In the genomic region with DNA sequence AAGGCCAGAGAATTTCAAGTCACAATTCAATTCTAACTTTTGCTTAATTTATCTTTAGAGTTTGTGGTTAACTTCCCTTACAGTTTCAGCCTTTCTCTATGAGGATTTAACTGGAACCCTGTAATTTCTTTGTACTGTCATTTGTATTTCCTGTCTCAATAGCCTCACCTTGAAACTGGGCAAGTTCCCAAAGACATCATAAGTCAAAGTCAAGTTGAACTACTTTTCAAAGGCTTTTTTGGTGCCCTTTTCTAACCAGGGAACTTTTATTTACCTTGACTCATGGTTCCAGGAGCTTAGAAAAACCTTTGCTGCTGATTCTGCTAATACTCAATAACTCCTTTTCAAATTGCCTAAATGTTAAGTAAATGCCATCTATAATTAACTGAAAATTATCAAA, we compare ENCODE assay signal across 1 cellular context.
TF ChIP-seq lines count a peak whose summit lies in the region.

No MANE protein-coding gene starts in this region.

TF ChIP-seq in HepG2, 621 proteins besides CTCF, POLR2A, EP300 and RAD21 (continued from another document and continues in another):
- peak; percentile 88 for TF ChIP-seq FOSL2 (CRISPR knock-in tag; IDR thresholded peaks at IDR 0.05)
- TF ChIP-seq ZNF724P (CRISPR knock-in tag; IDR thresholded peaks at IDR 0.05; ENCODE audit: borderline replicate concordance) = no peak
- TF ChIP-seq ZFYVE20 (CRISPR knock-in tag; IDR thresholded peaks at IDR 0.05; ENCODE audit: borderline replicate concordance, low read depth) = no peak
- TF ChIP-seq FOXK2 (IDR thresholded peaks at IDR 0.05) = no peak
- TF ChIP-seq, protein P1, sequence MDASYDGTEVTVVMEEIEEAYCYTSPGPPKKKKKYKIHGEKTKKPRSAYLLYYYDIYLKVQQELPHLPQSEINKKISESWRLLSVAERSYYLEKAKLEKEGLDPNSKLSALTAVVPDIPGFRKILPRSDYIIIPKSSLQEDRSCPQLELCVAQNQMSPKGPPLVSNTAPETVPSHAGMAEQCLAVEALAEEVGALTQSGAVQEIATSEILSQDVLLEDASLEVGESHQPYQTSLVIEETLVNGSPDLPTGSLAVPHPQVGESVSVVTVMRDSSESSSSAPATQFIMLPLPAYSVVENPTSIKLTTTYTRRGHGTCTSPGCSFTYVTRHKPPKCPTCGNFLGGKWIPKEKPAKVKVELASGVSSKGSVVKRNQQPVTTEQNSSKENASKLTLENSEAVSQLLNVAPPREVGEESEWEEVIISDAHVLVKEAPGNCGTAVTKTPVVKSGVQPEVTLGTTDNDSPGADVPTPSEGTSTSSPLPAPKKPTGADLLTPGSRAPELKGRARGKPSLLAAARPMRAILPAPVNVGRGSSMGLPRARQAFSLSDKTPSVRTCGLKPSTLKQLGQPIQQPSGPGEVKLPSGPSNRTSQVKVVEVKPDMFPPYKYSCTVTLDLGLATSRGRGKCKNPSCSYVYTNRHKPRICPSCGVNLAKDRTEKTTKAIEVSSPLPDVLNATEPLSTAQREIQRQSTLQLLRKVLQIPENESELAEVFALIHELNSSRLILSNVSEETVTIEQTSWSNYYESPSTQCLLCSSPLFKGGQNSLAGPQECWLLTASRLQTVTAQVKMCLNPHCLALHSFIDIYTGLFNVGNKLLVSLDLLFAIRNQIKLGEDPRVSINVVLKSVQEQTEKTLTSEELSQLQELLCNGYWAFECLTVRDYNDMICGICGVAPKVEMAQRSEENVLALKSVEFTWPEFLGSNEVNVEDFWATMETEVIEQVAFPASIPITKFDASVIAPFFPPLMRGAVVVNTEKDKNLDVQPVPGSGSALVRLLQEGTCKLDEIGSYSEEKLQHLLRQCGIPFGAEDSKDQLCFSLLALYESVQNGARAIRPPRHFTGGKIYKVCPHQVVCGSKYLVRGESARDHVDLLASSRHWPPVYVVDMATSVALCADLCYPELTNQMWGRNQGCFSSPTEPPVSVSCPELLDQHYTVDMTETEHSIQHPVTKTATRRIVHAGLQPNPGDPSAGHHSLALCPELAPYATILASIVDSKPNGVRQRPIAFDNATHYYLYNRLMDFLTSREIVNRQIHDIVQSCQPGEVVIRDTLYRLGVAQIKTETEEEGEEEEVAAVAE (CRISPR knock-in tag; IDR thresholded peaks at IDR 0.05; ENCODE audit: borderline replicate concordance) = no peak
- no peak for TF ChIP-seq ZBTB40 (IDR thresholded peaks at IDR 0.05)
- TF ChIP-seq ZBTB40 (CRISPR knock-in tag; IDR thresholded peaks at IDR 0.05) = no peak
- no peak for TF ChIP-seq EHMT2 (IDR thresholded peaks at IDR 0.05; ENCODE audit: borderline replicate concordance, low read depth, low read length)
- peak; percentile 28 for TF ChIP-seq PHF5A (CRISPR knock-in tag; IDR thresholded peaks at IDR 0.05; ENCODE audit: low read depth, unreplicated experiment)
- peak; percentile 88 for TF ChIP-seq SOX5 (CRISPR knock-in tag; IDR thresholded peaks at IDR 0.05; ENCODE audit: borderline replicate concordance)
- TF ChIP-seq ZNF446 (CRISPR knock-in tag; IDR thresholded peaks at IDR 0.05) = no peak
- TF ChIP-seq, protein P2, sequence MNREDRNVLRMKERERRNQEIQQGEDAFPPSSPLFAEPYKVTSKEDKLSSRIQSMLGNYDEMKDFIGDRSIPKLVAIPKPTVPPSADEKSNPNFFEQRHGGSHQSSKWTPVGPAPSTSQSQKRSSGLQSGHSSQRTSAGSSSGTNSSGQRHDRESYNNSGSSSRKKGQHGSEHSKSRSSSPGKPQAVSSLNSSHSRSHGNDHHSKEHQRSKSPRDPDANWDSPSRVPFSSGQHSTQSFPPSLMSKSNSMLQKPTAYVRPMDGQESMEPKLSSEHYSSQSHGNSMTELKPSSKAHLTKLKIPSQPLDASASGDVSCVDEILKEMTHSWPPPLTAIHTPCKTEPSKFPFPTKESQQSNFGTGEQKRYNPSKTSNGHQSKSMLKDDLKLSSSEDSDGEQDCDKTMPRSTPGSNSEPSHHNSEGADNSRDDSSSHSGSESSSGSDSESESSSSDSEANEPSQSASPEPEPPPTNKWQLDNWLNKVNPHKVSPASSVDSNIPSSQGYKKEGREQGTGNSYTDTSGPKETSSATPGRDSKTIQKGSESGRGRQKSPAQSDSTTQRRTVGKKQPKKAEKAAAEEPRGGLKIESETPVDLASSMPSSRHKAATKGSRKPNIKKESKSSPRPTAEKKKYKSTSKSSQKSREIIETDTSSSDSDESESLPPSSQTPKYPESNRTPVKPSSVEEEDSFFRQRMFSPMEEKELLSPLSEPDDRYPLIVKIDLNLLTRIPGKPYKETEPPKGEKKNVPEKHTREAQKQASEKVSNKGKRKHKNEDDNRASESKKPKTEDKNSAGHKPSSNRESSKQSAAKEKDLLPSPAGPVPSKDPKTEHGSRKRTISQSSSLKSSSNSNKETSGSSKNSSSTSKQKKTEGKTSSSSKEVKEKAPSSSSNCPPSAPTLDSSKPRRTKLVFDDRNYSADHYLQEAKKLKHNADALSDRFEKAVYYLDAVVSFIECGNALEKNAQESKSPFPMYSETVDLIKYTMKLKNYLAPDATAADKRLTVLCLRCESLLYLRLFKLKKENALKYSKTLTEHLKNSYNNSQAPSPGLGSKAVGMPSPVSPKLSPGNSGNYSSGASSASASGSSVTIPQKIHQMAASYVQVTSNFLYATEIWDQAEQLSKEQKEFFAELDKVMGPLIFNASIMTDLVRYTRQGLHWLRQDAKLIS (CRISPR knock-in tag; IDR thresholded peaks at IDR 0.05) = no peak
- TF ChIP-seq ZFP1 (CRISPR knock-in tag; IDR thresholded peaks at IDR 0.05) = no peak
- TF ChIP-seq, protein P3, sequence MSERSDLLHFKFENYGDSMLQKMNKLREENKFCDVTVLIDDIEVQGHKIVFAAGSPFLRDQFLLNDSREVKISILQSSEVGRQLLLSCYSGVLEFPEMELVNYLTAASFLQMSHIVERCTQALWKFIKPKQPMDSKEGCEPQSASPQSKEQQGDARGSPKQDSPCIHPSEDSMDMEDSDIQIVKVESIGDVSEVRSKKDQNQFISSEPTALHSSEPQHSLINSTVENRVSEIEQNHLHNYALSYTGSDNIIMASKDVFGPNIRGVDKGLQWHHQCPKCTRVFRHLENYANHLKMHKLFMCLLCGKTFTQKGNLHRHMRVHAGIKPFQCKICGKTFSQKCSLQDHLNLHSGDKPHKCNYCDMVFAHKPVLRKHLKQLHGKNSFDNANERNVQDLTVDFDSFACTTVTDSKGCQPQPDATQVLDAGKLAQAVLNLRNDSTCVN (CRISPR knock-in tag; IDR thresholded peaks at IDR 0.05; ENCODE audit: borderline replicate concordance) = no peak
- no peak for TF ChIP-seq PCBP2 (optimal IDR thresholded peaks at IDR 0.05; ENCODE audit: low read depth, low read length, poor library complexity, severe bottlenecking)
- TF ChIP-seq ATF1 (CRISPR knock-in tag; IDR thresholded peaks at IDR 0.05) = no peak
- TF ChIP-seq XBP1 (CRISPR knock-in tag; IDR thresholded peaks at IDR 0.05) = no peak
- TF ChIP-seq CCAR2 (optimal IDR thresholded peaks at IDR 0.05; ENCODE audit: low read depth, low read length) = no peak
- TF ChIP-seq HNRNPL (IDR thresholded peaks at IDR 0.05; ENCODE audit: low read depth, low read length) = no peak
- no peak for TF ChIP-seq ZNF644 (CRISPR knock-in tag; IDR thresholded peaks at IDR 0.05; ENCODE audit: low read depth)
- TF ChIP-seq NFYC (CRISPR knock-in tag; IDR thresholded peaks at IDR 0.05) = no peak
- TF ChIP-seq, protein P4, sequence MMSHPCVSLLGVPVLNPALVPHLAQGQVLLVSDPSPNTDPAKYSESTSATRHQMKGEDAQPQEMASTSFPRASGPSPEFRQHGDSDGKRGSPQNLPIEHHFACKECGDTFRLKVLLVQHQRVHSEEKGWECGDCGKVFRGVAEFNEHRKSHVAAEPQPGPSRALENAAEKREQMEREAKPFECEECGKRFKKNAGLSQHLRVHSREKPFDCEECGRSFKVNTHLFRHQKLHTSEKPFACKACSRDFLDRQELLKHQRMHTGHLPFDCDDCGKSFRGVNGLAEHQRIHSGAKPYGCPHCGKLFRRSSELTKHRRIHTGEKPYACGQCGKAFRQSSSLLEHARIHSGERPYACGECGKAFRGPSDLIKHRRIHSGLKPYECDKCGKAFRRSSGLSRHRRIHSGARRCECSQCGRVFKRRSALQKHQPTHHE (CRISPR knock-in tag; IDR thresholded peaks at IDR 0.05; ENCODE audit: borderline replicate concordance) = no peak
- TF ChIP-seq MEF2D (CRISPR knock-in tag; IDR thresholded peaks at IDR 0.05) = peak; percentile 75
- TF ChIP-seq ZNF12 (CRISPR knock-in tag; IDR thresholded peaks at IDR 0.05) = 0 out of 2 replicates have a peak, but pooled peaks have one; percentile 49
- TF ChIP-seq MTA3 (CRISPR knock-in tag; IDR thresholded peaks at IDR 0.05) = no peak
- no peak for TF ChIP-seq ZNF713 (CRISPR knock-in tag; IDR thresholded peaks at IDR 0.05)
- TF ChIP-seq TOE1 (CRISPR knock-in tag; IDR thresholded peaks at IDR 0.05) = no peak
- TF ChIP-seq KMT2A (CRISPR knock-in tag; IDR thresholded peaks at IDR 0.05) = no peak
- no peak for TF ChIP-seq ZNF282 (IDR thresholded peaks at IDR 0.05; ENCODE audit: partially characterized antibody)
- no peak for TF ChIP-seq ZNF552 (CRISPR knock-in tag; IDR thresholded peaks at IDR 0.05; ENCODE audit: borderline replicate concordance)
- peak; percentile 48 for TF ChIP-seq HNF4A (CRISPR knock-in tag; IDR thresholded peaks at IDR 0.05)
- TF ChIP-seq, protein P5, sequence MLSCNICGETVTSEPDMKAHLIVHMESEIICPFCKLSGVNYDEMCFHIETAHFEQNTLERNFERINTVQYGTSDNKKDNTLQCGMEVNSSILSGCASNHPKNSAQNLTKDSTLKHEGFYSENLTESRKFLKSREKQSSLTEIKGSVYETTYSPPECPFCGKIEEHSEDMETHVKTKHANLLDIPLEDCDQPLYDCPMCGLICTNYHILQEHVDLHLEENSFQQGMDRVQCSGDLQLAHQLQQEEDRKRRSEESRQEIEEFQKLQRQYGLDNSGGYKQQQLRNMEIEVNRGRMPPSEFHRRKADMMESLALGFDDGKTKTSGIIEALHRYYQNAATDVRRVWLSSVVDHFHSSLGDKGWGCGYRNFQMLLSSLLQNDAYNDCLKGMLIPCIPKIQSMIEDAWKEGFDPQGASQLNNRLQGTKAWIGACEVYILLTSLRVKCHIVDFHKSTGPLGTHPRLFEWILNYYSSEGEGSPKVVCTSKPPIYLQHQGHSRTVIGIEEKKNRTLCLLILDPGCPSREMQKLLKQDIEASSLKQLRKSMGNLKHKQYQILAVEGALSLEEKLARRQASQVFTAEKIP (CRISPR knock-in tag; IDR thresholded peaks at IDR 0.05; ENCODE audit: borderline replicate concordance) = no peak
- no peak for TF ChIP-seq PTBP1 (IDR thresholded peaks at IDR 0.05; ENCODE audit: low read depth, low read length, poor library complexity, severe bottlenecking)
